4 cellular contexts compared by ENCODE assay signal in genomic region chr18:47453038-47453437, GRCh38.
"Had no signal": no experiment of that assay in that cellular context is flagged by ENCODE, and none has a peak within 500 bp of the region (broad histone marks: within the 10 kb centered on the region; RNA-seq: fewer than 3 reads in every experiment).

No MANE protein-coding gene starts in this region.

- DNase-seq: H9, HCEC 1CT had no signal

- ATAC-seq: GM23338, K562 had no signal

- H2AFZ ChIP-seq: GM23338 had no signal

- H3K4me2 ChIP-seq: GM23338 had no signal

- H3K4me3 ChIP-seq: GM23338, K562 had no signal
